ENCODE assay signal across 9 cellular contexts in the genomic region with DNA sequence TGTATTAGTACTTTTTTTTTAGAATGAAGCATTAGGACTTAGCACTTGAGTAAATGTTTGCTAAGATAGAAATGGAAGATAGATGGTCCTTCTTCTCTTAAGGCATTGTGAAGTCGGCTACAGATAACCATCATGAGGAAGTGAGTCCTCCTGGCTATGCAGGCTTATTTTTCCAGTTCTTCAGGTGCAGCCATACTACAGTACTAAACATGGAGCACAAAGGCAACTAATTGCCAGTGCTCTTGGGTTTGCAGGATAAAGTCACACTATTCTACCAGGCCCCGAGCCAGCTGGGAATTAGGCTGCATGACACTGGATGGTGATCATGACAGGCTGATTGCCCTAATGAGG.
DNase-seq lines count a peak whose midpoint lies in the region; ATAC-seq and TF ChIP-seq lines count a peak whose summit lies in the region.
"Had no signal": no experiment of that assay in that cellular context is flagged by ENCODE, and none has a peak within 500 bp of the region (broad histone marks: within the 10 kb centered on the region; RNA-seq: fewer than 3 reads in every experiment).

No MANE protein-coding gene starts in this region.

- WGBS in right cardiac atrium = 68% methylated on average over 2 of the region's 2 CpGs
- 68 to 80% (median 74%) methylated on average over 2 of the region's 2 CpGs for WGBS in adipose tissue, 3 donors

- H3K27ac ChIP-seq in right cardiac atrium (ENCODE audit: low read length) (peak overlapping the region; percentile 98), adipose tissue (ENCODE audit: low read depth, low read length) (peak overlapping the region; percentile 49), muscle layer of duodenum (ENCODE audit: low read length) (peak overlapping the region; percentile 97), upper lobe of right lung (peak overlapping the region; percentile 82), PC-3 (ENCODE audit: low read length) (no peak overlapping the region)

- POLR2A ChIA-PET in PC-3 (lab: Charles Lee; ENCODE audit: unreplicated experiment) = no interaction called here

- TF ChIP-seq CTCF in upper lobe of right lung (IDR thresholded peaks at IDR 0.05) (no peak), PC-3 (conservative IDR thresholded peaks at IDR 0.05; ENCODE audit: low read depth, low read length) (no peak)

- ATAC-seq in right cardiac atrium (no peak), left ventricle myocardium superior (no peak), upper lobe of right lung (no peak), HG02840 (IDR thresholded peaks at IDR 0.05; ENCODE audit: low FRiP score, unreplicated experiment) (no peak), PC-3 (no peak)

- peaks cover 11% of the 10 kb centered on the region for H3K4me1 ChIP-seq in right cardiac atrium (ENCODE audit: control insufficient read depth, insufficient read depth, low read length)
- H3K4me1 ChIP-seq in muscle layer of duodenum (ENCODE audit: control insufficient read depth in 1 of 2, insufficient read depth in 2 of 2, low read length in 2 of 2) = peaks cover 4 to 21% of the 10 kb centered on the region in 2 donors
- peaks cover 21% of the 10 kb centered on the region for H3K4me1 ChIP-seq in upper lobe of right lung
- peaks cover 22% of the 10 kb centered on the region for H3K4me1 ChIP-seq in PC-3 (ENCODE audit: insufficient read depth, low read length)

- intact Hi-C loops in right cardiac atrium (cut with DNase I) = loop anchor here in 3 of 4 donors (10.0 kb wide), 2 partner anchors 72 to 108 kb away; no protein-coding TSS in a partner anchor
- intact Hi-C loops in left ventricle myocardium superior (cut with micrococcal nuclease) = no loop called here
- intact Hi-C loops in upper lobe of right lung (cut with DNase I) = loop anchor here (10.0 kb wide), 1 partner anchor 62 kb away; no protein-coding TSS in a partner anchor
- intact Hi-C loops in PC-3 (cut with micrococcal nuclease) = no loop called here

- H2AFZ ChIP-seq in PC-3 (ENCODE audit: low read length) = no peak overlapping the region

- H3K36me3 ChIP-seq in muscle layer of duodenum (ENCODE audit: control insufficient read depth in 1 of 2, insufficient read depth in 2 of 2, low read length in 2 of 2) = no peaks in the 10 kb centered on the region
- H3K36me3 ChIP-seq in upper lobe of right lung = no peaks in the 10 kb centered on the region
- no peaks in the 10 kb centered on the region for H3K36me3 ChIP-seq in PC-3 (ENCODE audit: low read depth, low read length)

- H3K9me3 ChIP-seq in right cardiac atrium (ENCODE audit: control insufficient read depth, low read length) = no peaks in the 10 kb centered on the region
- no peaks in the 10 kb centered on the region for H3K9me3 ChIP-seq in muscle layer of duodenum (ENCODE audit: control insufficient read depth in 1 of 2, low read length in 2 of 2)
- no peaks in the 10 kb centered on the region for H3K9me3 ChIP-seq in upper lobe of right lung
- H3K9me3 ChIP-seq in PC-3 (ENCODE audit: low read length) = no peaks in the 10 kb centered on the region

- no peak overlapping the region for H3K9ac ChIP-seq in PC-3 (ENCODE audit: low read length)

- no peaks in the 10 kb centered on the region for H3K27me3 ChIP-seq in right cardiac atrium (ENCODE audit: control insufficient read depth, insufficient read depth)
- no peaks in the 10 kb centered on the region for H3K27me3 ChIP-seq in muscle layer of duodenum (ENCODE audit: low read depth, low read length)
- no peaks in the 10 kb centered on the region for H3K27me3 ChIP-seq in upper lobe of right lung
- no peaks in the 10 kb centered on the region for H3K27me3 ChIP-seq in PC-3 (ENCODE audit: low read length)

- H3F3A ChIP-seq in PC-3 (ENCODE audit: low read length, unreplicated experiment) = no peaks in the 10 kb centered on the region

- no peaks in the 10 kb centered on the region for H3K9me2 ChIP-seq in PC-3 (replicated peaks; ENCODE audit: low read length)

- H3K4me3 ChIP-seq in right cardiac atrium (ENCODE audit: low read length) = peak overlapping the region; percentile 85
- peak overlapping the region in 1 of 2 donors; percentile 12 for H3K4me3 ChIP-seq in muscle layer of duodenum (ENCODE audit: low read depth in 1 of 2, low read length in 2 of 2)
- peak overlapping the region; percentile 63 for H3K4me3 ChIP-seq in upper lobe of right lung
- no peak overlapping the region for H3K4me3 ChIP-seq in PC-3 (ENCODE audit: low read length)

- no peak overlapping the region for H3K4me2 ChIP-seq in PC-3 (ENCODE audit: low read length)

- no peaks in the 10 kb centered on the region for H4K20me1 ChIP-seq in PC-3 (ENCODE audit: low read length)

- CTCF ChIA-PET in PC-3 (lab: Charles Lee) = no interaction called here

- no peak for DNase-seq in right cardiac atrium
- no peak for DNase-seq in left ventricle myocardium superior
- DNase-seq in upper lobe of right lung = no peak
- no peak for DNase-seq in UCSD-AML1 (lab: John Stamatoyannopoulos, UW; ENCODE audit: unreplicated experiment)
- no peak for DNase-seq in PC-3
- DNase-seq: cortex of kidney had no signal

- no TSS peak for BruUV-seq in PC-3 (replicated peaks; lab: Mats Ljungman, UMichigan)

- no peaks in the 10 kb centered on the region for H3K79me2 ChIP-seq in PC-3 (ENCODE audit: low read length)

Comparison
In these comparisons a context has a peak if more than half of its experiments do, and no peak if none do; other contexts are left out.
1. intact Hi-C loops: an anchor here in right cardiac atrium (10.0 kb wide) and upper lobe of right lung (10.0 kb wide); none called in left ventricle myocardium superior and PC-3.